Comparison of ENCODE assay signal across 16 cellular contexts in genomic region chr15:82531496-82532382, GRCh38. TPM values are rescaled to one million over a fixed set of nuclear protein-coding genes. Genes with fewer than 3 reads are reported as not detected.
DNase-seq lines count a peak whose midpoint lies in the region; ATAC-seq and TF ChIP-seq lines count a peak whose summit lies in the region.
"Had no signal": no experiment of that assay in that cellular context is flagged by ENCODE, and none has a peak within 500 bp of the region (broad histone marks: within the 10 kb centered on the region; RNA-seq: fewer than 3 reads in every experiment).

No MANE protein-coding gene starts in this region.

- no peaks in the 10 kb centered on the region for H3K27me3 ChIP-seq in Panc1 (ENCODE audit: control insufficient read depth, insufficient read depth, low read length)
- H3K27me3 ChIP-seq: upper lobe of left lung had no signal

- H3K4me1 Mint-ChIP-seq in activated naive CD4-positive, alpha-beta T cell treated with anti-CD3 and anti-CD28 coated beads, Interleukin-2, amount 50 U/mL, for 24 hours = peaks cover 9% of the 10 kb centered on the region
- H3K4me1 Mint-ChIP-seq in stimulated activated naive CD8-positive, alpha-beta T cell treated with anti-CD3 and anti-CD28 coated beads, Interleukin-15, amount 100 ng/mL, for 72 hours = peaks cover 29% of the 10 kb centered on the region

- CTCF ChIA-PET in Panc1 (lab: Charles Lee) = interaction anchor here (0.5 kb wide), 1 partner anchor 634 kb away, joined by 3 read pairs; no protein-coding TSS in a partner anchor

- H3K27ac ChIP-seq in Panc1 (ENCODE audit: low read length) (no peak overlapping the region), coronary artery (no peak overlapping the region)

- peaks cover 5% of the 10 kb centered on the region for H3K36me3 ChIP-seq in Panc1 (ENCODE audit: control insufficient read depth, insufficient read depth, low read length)

- in situ Hi-C loops in Panc1 (cut with HindIII; ENCODE audit: low pct_unique_long_range_greater_than_20kb, low sequenced_read_pairs) = no loop called here

- H3K4me3 ChIP-seq in Panc1 (ENCODE audit: low read depth in 2 of 2, low read length in 2 of 2) = no peak overlapping the region
- no peak overlapping the region for H3K4me3 ChIP-seq in coronary artery

- no peak overlapping the region for H3K4me3 Mint-ChIP-seq in activated naive CD4-positive, alpha-beta T cell treated with anti-CD3 and anti-CD28 coated beads, Interleukin-2, amount 50 U/mL, for 24 hours
- no peak overlapping the region for H3K4me3 Mint-ChIP-seq in stimulated activated naive CD8-positive, alpha-beta T cell treated with anti-CD3 and anti-CD28 coated beads, Interleukin-15, amount 100 ng/mL, for 72 hours

- ATAC-seq in Panc1 (0 out of 2 replicates have a peak, but pooled peaks have one; percentile 18), HG02759 (IDR thresholded peaks at IDR 0.05; ENCODE audit: unreplicated experiment) (no peak)
- ATAC-seq in stimulated activated naive CD8-positive, alpha-beta T cell treated with anti-CD3 and anti-CD28 coated beads, Interleukin-15, amount 100 ng/mL, for 72 hours = no peak

- H3K4me1 ChIP-seq in Panc1 (ENCODE audit: control insufficient read depth, insufficient read depth, low read length) = peaks cover 7% of the 10 kb centered on the region

- no peak for DNase-seq in activated naive CD4-positive, alpha-beta T cell treated with anti-CD3 and anti-CD28 coated beads, Interleukin-2, amount 50 U/mL, for 16 hours
- DNase-seq in Panc1 (ENCODE audit: low read depth, low spot score) (no peak), coronary artery (ENCODE audit: low spot score) (peak; percentile 64), pons (ENCODE audit: low spot score) (no peak), mesenteric fat pad (ENCODE audit: low spot score) (no peak)
- DNase-seq in stimulated activated naive CD8-positive, alpha-beta T cell treated with anti-CD3 and anti-CD28 coated beads, Interleukin-15, amount 100 ng/mL, for 72 hours = no peak
- DNase-seq: activated gamma-delta T cell, DMS79 treated with DMSO at 0.1 percent for 48 hours, NCI-H1694 treated with DMSO at 0.1 percent for 48 hours, NCI-H2227 treated with DMSO at 0.1 percent for 48 hours, RPMI8226 had no signal

- intact Hi-C loops in Panc1 (cut with micrococcal nuclease; ENCODE audit: unreplicated experiment) = no loop called here

- H3K27ac Mint-ChIP-seq in activated naive CD4-positive, alpha-beta T cell treated with anti-CD3 and anti-CD28 coated beads, Interleukin-2, amount 50 U/mL, for 24 hours = peak overlapping the region; percentile 84
- peak overlapping the region; percentile 42 to 93 for H3K27ac Mint-ChIP-seq in stimulated activated naive CD8-positive, alpha-beta T cell treated with anti-CD3 and anti-CD28 coated beads, Interleukin-15, amount 100 ng/mL, for 72 hours
- H3K27ac Mint-ChIP-seq: GM23338 had no signal

- H3K27me3 Mint-ChIP-seq in activated naive CD4-positive, alpha-beta T cell treated with anti-CD3 and anti-CD28 coated beads, Interleukin-2, amount 50 U/mL, for 24 hours = no peaks in the 10 kb centered on the region
- no peaks in the 10 kb centered on the region for H3K27me3 Mint-ChIP-seq in stimulated activated naive CD8-positive, alpha-beta T cell treated with anti-CD3 and anti-CD28 coated beads, Interleukin-15, amount 100 ng/mL, for 72 hours
- H3K27me3 Mint-ChIP-seq: natural killer cell treated with Interleukin-12 subunit alpha and Interleukin-12 subunit beta and Interleukin-15 and Interleukin-18, amount 100 ng/mL, for 72 hours had no signal

- H3K9me3 ChIP-seq in Panc1 (ENCODE audit: control insufficient read depth, insufficient read depth, low read depth, low read length) = no peaks in the 10 kb centered on the region
- H3K9me3 ChIP-seq: upper lobe of left lung had no signal

- POLR2A ChIA-PET in Panc1 (lab: Charles Lee) = no interaction called here

- TF ChIP-seq CTCF in Panc1 (IDR thresholded peaks at IDR 0.05) (no peak), coronary artery (IDR thresholded peaks at IDR 0.05) (no peak)

- H3K9me3 Mint-ChIP-seq in activated naive CD4-positive, alpha-beta T cell treated with anti-CD3 and anti-CD28 coated beads, Interleukin-2, amount 50 U/mL, for 24 hours = no peaks in the 10 kb centered on the region
- no peaks in the 10 kb centered on the region for H3K9me3 Mint-ChIP-seq in stimulated activated naive CD8-positive, alpha-beta T cell treated with anti-CD3 and anti-CD28 coated beads, Interleukin-15, amount 100 ng/mL, for 72 hours
- H3K9me3 Mint-ChIP-seq: GM23338; natural killer cell treated with Interleukin-12 subunit alpha and Interleukin-12 subunit beta and Interleukin-15 and Interleukin-18, amount 100 ng/mL, for 72 hours had no signal

- peaks cover 18% of the 10 kb centered on the region for H3K36me3 Mint-ChIP-seq in activated naive CD4-positive, alpha-beta T cell treated with anti-CD3 and anti-CD28 coated beads, Interleukin-2, amount 50 U/mL, for 24 hours

- BruUV-seq in Panc1 (replicated peaks; lab: Mats Ljungman, UMichigan) = no TSS peak

RNA-seq across cellular contexts. Expression of gene RPS17, which starts 8.5 kb away (rescaled TPM):
- total RNA-seq in Panc1 (2021; ENCODE audit: unreplicated experiment) (1,598 TPM), mesenteric fat pad (1,281 TPM)
- 1,239 TPM for polyA plus RNA-seq in Panc1 (2012; ENCODE audit: insufficient read length)
